Comparison of ENCODE assay signal across 17 cellular contexts in genomic region chr20:62709537-62709905, GRCh38. TPM values are rescaled to one million over a fixed set of nuclear protein-coding genes. Genes with fewer than 3 reads are reported as not detected.
DNase-seq lines count a peak whose midpoint lies in the region; ATAC-seq and TF ChIP-seq lines count a peak whose summit lies in the region.
"Had no signal": no experiment of that assay in that cellular context is flagged by ENCODE, and none has a peak within 500 bp of the region (broad histone marks: within the 10 kb centered on the region; RNA-seq: fewer than 3 reads in every experiment).

No MANE protein-coding gene starts in this region.

- H3K4me2 ChIP-seq in fibroblast of lung (ENCODE audit: extremely low read depth, insufficient read depth, low read length), result peak overlapping the region; percentile 46

- no TSS peak for BruUV-seq in A673 (replicated peaks; lab: Mats Ljungman, UMichigan)

- H3K27ac Mint-ChIP-seq in immature natural killer cell, result no peak overlapping the region
- H3K27ac Mint-ChIP-seq: activated CD4-positive, alpha-beta memory T cell treated with anti-CD3 and anti-CD28 coated beads for 36 hours; activated T-cell treated with anti-CD3 and anti-CD28 coated beads, Interleukin-2, amount 50 U/mL, for 72 hours; effector memory CD8-positive, alpha-beta T cell; mesothelial cell of epicardium had no signal

- CTCF ChIA-PET in A673 (lab: Charles Lee), result no interaction called here
- CTCF ChIA-PET in HEK293 (lab: Yijun Ruan, JAX), result interaction anchor here (0.5 kb wide), 1 partner anchor 1411 kb away, joined by 4 read pairs; no protein-coding TSS in a partner anchor

- DNase-seq in A673 (ENCODE audit: low spot score) (no peak), NT2/D1 (ENCODE audit: low read depth, low spot score) (no peak), fibroblast of lung (ENCODE audit: low read depth in 2 of 2) (no peak), immature natural killer cell (no peak), NCI-H1436 treated with DMSO at 0.1 percent for 48 hours (lab: John Stamatoyannopoulos, UW) (no peak), AG20443 (ENCODE audit: low spot score) (no peak)
- DNase-seq: activated CD4-positive, alpha-beta memory T cell treated with anti-CD3 and anti-CD28 coated beads for 36 hours; activated T-cell treated with anti-CD3 and anti-CD28 coated beads, Interleukin-2, amount 50 U/mL, for 72 hours; caudate nucleus; effector memory CD8-positive, alpha-beta T cell; kidney glomerular epithelial cell; NCI-H1930 had no signal

- peaks cover 2 to 9% (median 3%) of the 10 kb centered on the region in 3 donors for H3K27me3 Mint-ChIP-seq in immature natural killer cell (ENCODE audit: low read depth in 3 of 3)

- H3K4me3 ChIP-seq in A673 (ENCODE audit: low read depth, low read length, poor library complexity, severe bottlenecking) (peak overlapping the region; percentile 60), HEK293 (ENCODE audit: low read depth, low read length) (no peak overlapping the region), NT2/D1 (ENCODE audit: insufficient read length, low read depth) (peak overlapping the region; percentile 40), fibroblast of lung (replicated peaks in 1 of 4; ENCODE audit: control extremely low read depth in 1 of 4, insufficient read depth in 1 of 4, low read depth in 3 of 4, low read length in 4 of 4) (peak overlapping the region in 2 of 4 experiments; percentile 8 to 22)
- H3K4me3 ChIP-seq: vagina had no signal

- H2AFZ ChIP-seq in fibroblast of lung (ENCODE audit: low read length), result no peak overlapping the region

- H3K4me1 Mint-ChIP-seq in immature natural killer cell, result peaks cover 0 to 2% of the 10 kb centered on the region in 2 donors

- H3K36me3 ChIP-seq in A673 (ENCODE audit: insufficient read depth, low read length, poor library complexity, severe bottlenecking), result no peaks in the 10 kb centered on the region
- no peaks in the 10 kb centered on the region for H3K36me3 ChIP-seq in HEK293 (ENCODE audit: control insufficient read depth in 2 of 2, insufficient read depth in 1 of 2, low read length in 2 of 2)
- no peaks in the 10 kb centered on the region for H3K36me3 ChIP-seq in NT2/D1 (ENCODE audit: insufficient read depth, insufficient read length, low read length)
- no peaks in the 10 kb centered on the region for H3K36me3 ChIP-seq in fibroblast of lung (ENCODE audit: control insufficient read depth, insufficient read depth, low read length)
- H3K36me3 ChIP-seq: heart right ventricle, vagina had no signal

- no peaks in the 10 kb centered on the region for H3K9me3 Mint-ChIP-seq in immature natural killer cell
- H3K9me3 Mint-ChIP-seq: activated CD4-positive, alpha-beta memory T cell treated with anti-CD3 and anti-CD28 coated beads for 36 hours; activated T-cell treated with anti-CD3 and anti-CD28 coated beads, Interleukin-2, amount 50 U/mL, for 72 hours; effector memory CD8-positive, alpha-beta T cell had no signal

- H3K27me3 ChIP-seq in A673 (replicated peaks; ENCODE audit: insufficient read depth, low read depth, low read length, poor library complexity) (peaks cover 4% of the 10 kb centered on the region), NT2/D1 (ENCODE audit: insufficient read depth, insufficient read length) (peaks cover 72% of the 10 kb centered on the region), fibroblast of lung (ENCODE audit: control insufficient read depth, insufficient read depth, low read length) (peaks cover 24% of the 10 kb centered on the region)

- no peak for TF ChIP-seq CTCF in A673 (conservative IDR thresholded peaks at IDR 0.05; ENCODE audit: low read depth, low read length)
- no peak for TF ChIP-seq CTCF in HEK293 (tag by site-specific recombination; IDR thresholded peaks at IDR 0.05)
- no peak for TF ChIP-seq CTCF in fibroblast of lung (conservative IDR thresholded peaks at IDR 0.05 in 1 of 2, IDR thresholded peaks at IDR 0.05 in 1 of 2; ENCODE audit: low read depth in 1 of 2, low read length in 2 of 2)

- ATAC-seq in HG03196 (IDR thresholded peaks at IDR 0.05; ENCODE audit: unreplicated experiment), result no peak
- ATAC-seq: activated T-cell treated with anti-CD3 and anti-CD28 coated beads, Interleukin-2, amount 50 U/mL, for 72 hours; effector memory CD8-positive, alpha-beta T cell; heart right ventricle had no signal

- no peaks in the 10 kb centered on the region for H3K9me3 ChIP-seq in A673 (ENCODE audit: low read depth, low read length, poor library complexity, severe bottlenecking)
- no peaks in the 10 kb centered on the region for H3K9me3 ChIP-seq in HEK293 (ENCODE audit: control insufficient read depth, insufficient read depth, low read depth, low read length)
- H3K9me3 ChIP-seq in NT2/D1 (ENCODE audit: insufficient read depth, low read length), result no peaks in the 10 kb centered on the region
- H3K9me3 ChIP-seq in fibroblast of lung (ENCODE audit: control insufficient read depth, insufficient read depth, low read depth, low read length), result no peaks in the 10 kb centered on the region
- H3K9me3 ChIP-seq: heart right ventricle, vagina had no signal

- H3K4me1 ChIP-seq in A673 (ENCODE audit: insufficient read depth, low read length, poor library complexity, severe bottlenecking) (peaks cover 44% of the 10 kb centered on the region), HEK293 (ENCODE audit: control insufficient read depth, insufficient read depth, low read length) (peaks cover 9% of the 10 kb centered on the region), NT2/D1 (ENCODE audit: insufficient read depth, insufficient read length) (peaks cover 11% of the 10 kb centered on the region), fibroblast of lung (ENCODE audit: control insufficient read depth, extremely low read depth, insufficient read depth, low read length) (peaks cover 7% of the 10 kb centered on the region)

- POLR2A ChIA-PET in A673 (lab: Charles Lee; ENCODE audit: low non-redundant PET) (interaction anchor here (0.5 kb wide), 1 partner anchor 44 kb away, joined by 13 read pairs; no protein-coding TSS in a partner anchor), HEK293 (lab: Yijun Ruan, JAX) (no interaction called here)

- H3K9ac ChIP-seq in NT2/D1 (ENCODE audit: insufficient read length, low read depth) (peak overlapping the region; percentile 50), fibroblast of lung (ENCODE audit: insufficient read depth, low read length) (no peak overlapping the region)

- H3K79me2 ChIP-seq in fibroblast of lung (ENCODE audit: control insufficient read depth, insufficient read depth, low read length), result peaks cover 25% of the 10 kb centered on the region

- no peaks in the 10 kb centered on the region for H3K36me3 Mint-ChIP-seq in immature natural killer cell
- H3K36me3 Mint-ChIP-seq: activated CD4-positive, alpha-beta memory T cell treated with anti-CD3 and anti-CD28 coated beads for 36 hours; mesothelial cell of epicardium had no signal

- H3K27ac ChIP-seq in A673 (ENCODE audit: low read depth, low read length, poor library complexity, severe bottlenecking) (no peak overlapping the region), HEK293 (ENCODE audit: extremely low read depth, low read depth, low read length) (no peak overlapping the region), fibroblast of lung (ENCODE audit: insufficient read depth, low read length) (no peak overlapping the region)
- H3K27ac ChIP-seq: heart right ventricle, vagina had no signal

- no peaks in the 10 kb centered on the region for H4K20me1 ChIP-seq in fibroblast of lung (ENCODE audit: control insufficient read depth, extremely low read depth, insufficient read depth, low read length)

- H3K4me3 Mint-ChIP-seq in immature natural killer cell, result no peak overlapping the region
- H3K4me3 Mint-ChIP-seq: activated CD4-positive, alpha-beta memory T cell treated with anti-CD3 and anti-CD28 coated beads for 36 hours; activated T-cell treated with anti-CD3 and anti-CD28 coated beads, Interleukin-2, amount 50 U/mL, for 72 hours; mesothelial cell of epicardium had no signal

- intact Hi-C loops in A673 (cut with micrococcal nuclease; ENCODE audit: unreplicated experiment), result no loop called here

TF ChIP-seq in HEK293, 187 proteins besides CTCF, POLR2A, EP300 and RAD21:
- TF ChIP-seq ZNF133 (tag by site-specific recombination; IDR thresholded peaks at IDR 0.05) (0 out of 2 replicates have a peak, but pooled peaks have one; percentile 6), ZNF596 (tag by site-specific recombination; IDR thresholded peaks at IDR 0.05) (no peak)

RNA-seq across cellular contexts. Expression of gene NTSR1, which starts 0.9 kb away (rescaled TPM):
- total RNA-seq in A673 (2021) (8.7 and 15.9 TPM in 2 replicates), fibroblast of lung (under 0.01 and 0.33 TPM in 2 replicates)
- polyA plus RNA-seq in fibroblast of lung (0.05 and 8.1 TPM in 2 replicates), immature natural killer cell (not detected)
- polyA plus RNA-seq in fibroblast of lung (2012), result 0.07 and 16.7 TPM in 2 replicates
- 1.5 and 25.2 TPM in 2 replicates for polyA minus RNA-seq in fibroblast of lung (ENCODE audit: low replicate concordance)
- total RNA-seq: activated CD4-positive, alpha-beta memory T cell treated with anti-CD3 and anti-CD28 coated beads for 36 hours; activated T-cell treated with anti-CD3 and anti-CD28 coated beads, Interleukin-2, amount 50 U/mL, for 72 hours had no signal
- polyA plus RNA-seq: heart right ventricle had no signal
